In the genomic region with DNA sequence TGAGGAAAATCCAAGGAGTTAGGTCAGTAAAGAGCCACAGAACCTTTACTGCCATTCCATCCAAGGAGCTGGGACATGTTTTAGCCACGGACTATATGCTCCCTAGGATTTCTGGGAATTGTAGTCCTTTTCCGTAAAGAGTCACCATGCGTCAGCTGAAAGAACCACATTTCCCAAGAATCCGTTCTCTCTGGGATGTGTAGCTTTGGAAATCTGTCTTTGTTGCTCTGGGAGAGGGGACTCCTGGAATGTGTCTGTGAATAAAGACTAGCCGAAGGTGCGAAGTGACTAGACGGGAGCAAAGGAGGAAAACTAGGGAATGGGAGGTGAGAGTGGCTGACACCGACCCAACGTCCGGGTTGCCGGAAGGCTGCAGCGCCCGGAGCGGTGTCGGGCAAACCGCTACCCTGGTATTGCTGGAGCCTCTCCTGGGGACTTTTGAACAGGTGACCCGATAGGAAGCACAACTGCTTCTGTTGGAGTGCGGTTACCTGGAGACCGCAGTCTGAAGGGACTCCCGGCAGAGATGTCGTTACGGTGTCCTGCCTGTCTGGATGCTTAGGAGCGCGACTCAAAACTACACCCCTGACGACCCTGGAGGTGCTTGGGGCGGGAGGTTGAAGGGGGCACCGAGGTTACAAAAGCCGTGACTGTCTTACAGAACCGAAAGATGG, we compare ENCODE assay signal across 8 cellular contexts. TPM values are rescaled to one million over a fixed set of nuclear protein-coding genes. Genes with fewer than 3 reads are reported as not detected.
DNase-seq lines count a peak whose midpoint lies in the region; ATAC-seq and TF ChIP-seq lines count a peak whose summit lies in the region.

A gene with protein sequence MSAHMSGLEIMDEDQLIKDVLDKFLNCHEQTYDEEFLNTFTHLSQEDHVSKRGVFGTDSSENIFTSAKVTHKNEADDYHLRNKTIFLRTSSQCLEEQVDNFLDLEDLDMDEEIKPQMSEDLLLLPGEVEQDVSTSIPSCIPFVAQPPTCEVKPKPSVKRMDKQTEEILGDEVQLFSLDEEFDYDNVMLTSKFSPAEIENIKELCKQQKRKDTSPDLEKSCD (plus strand): TSS at position 187 of the 674 bp plus-strand sequence. CDS start 15,602 bp downstream, outside the sequence.

- intact Hi-C loops in Caco-2 (cut with micrococcal nuclease; ENCODE audit: unreplicated experiment), result no loop called here
- intact Hi-C loops in IMR-90 (cut with micrococcal nuclease), result no loop called here
- intact Hi-C loops in PC-9 (cut with micrococcal nuclease; ENCODE audit: unreplicated experiment), result no loop called here
- intact Hi-C loops in head of caudate nucleus (cut with DNase I), result no loop called here
- intact Hi-C loops in vagina (cut with DNase I), result no loop called here

- peak within 1 kb of the TSS; percentile 87 for H3K27ac Mint-ChIP-seq in Caco-2 (ENCODE audit: unreplicated experiment)

- dilution Hi-C loops in IMR-90 (cut with HindIII; ENCODE audit: low sequenced_read_pairs, unreplicated experiment), result no loop called here

- WGBS in IMR-90 (ENCODE audit: extremely low coverage in 2 of 2, insufficient read length in 1 of 2), 2 experiments, result 1% methylated on average over 18 of the region's 29 CpGs; no CpG with 5 or more reads in 1 of the 2 experiments

- no peak within 1 kb of the TSS for H4K91ac ChIP-seq in IMR-90 (ENCODE audit: insufficient read depth, low read depth, low read length)

- peak within 1 kb of the TSS; percentile 99 for H3K4me3 Mint-ChIP-seq in Caco-2 (ENCODE audit: unreplicated experiment)

- no peaks in the 10 kb centered on the region for H3F3A ChIP-seq in PC-9 (ENCODE audit: insufficient read depth, low read depth)

- no peak within 1 kb of the TSS for H3K18ac ChIP-seq in IMR-90 (ENCODE audit: low read depth, low read length)

- H3K27me3 ChIP-seq in Caco-2 (replicated peaks; ENCODE audit: control insufficient read depth, insufficient read depth, low read length) (no peaks in the 10 kb centered on the region), IMR-90 (ENCODE audit: control insufficient read depth, insufficient read depth, low read length) (no peaks in the 10 kb centered on the region; the same call in 1 of the 2 replicates), PC-9 (ENCODE audit: insufficient read depth, low read depth) (peaks cover 15% of the 10 kb centered on the region), adipocyte (replicated peaks; ENCODE audit: control insufficient read depth, insufficient read depth, low read length) (peaks cover 7% of the 10 kb centered on the region), neuron (ENCODE audit: insufficient read depth, low read length) (peaks cover 8% of the 10 kb centered on the region), vagina (no peaks in the 10 kb centered on the region)

- H2BK120ac ChIP-seq in IMR-90 (ENCODE audit: low read depth, low read length), result no peak within 1 kb of the TSS

- no peak within 1 kb of the TSS for H2AK5ac ChIP-seq in IMR-90 (ENCODE audit: low read depth, low read length)

- no peaks in the 10 kb centered on the region for H3K36me3 ChIP-seq in Caco-2 (ENCODE audit: control insufficient read depth, insufficient read depth, low read length)
- H3K36me3 ChIP-seq in IMR-90 (ENCODE audit: control insufficient read depth, insufficient read depth, low read length), result no peaks in the 10 kb centered on the region
- H3K36me3 ChIP-seq in PC-9 (ENCODE audit: low read depth), result no peaks in the 10 kb centered on the region
- no peaks in the 10 kb centered on the region for H3K36me3 ChIP-seq in adipocyte (ENCODE audit: control insufficient read depth, insufficient read depth, low read length, severe bottlenecking)
- H3K36me3 ChIP-seq in neuron (ENCODE audit: insufficient read depth, low read length), result no peaks in the 10 kb centered on the region
- H3K36me3 ChIP-seq in vagina, result no peaks in the 10 kb centered on the region

- no peak for TF ChIP-seq RAD21 in IMR-90 (IDR thresholded peaks at IDR 0.05; ENCODE audit: low read length)

- H2BK5ac ChIP-seq in IMR-90 (ENCODE audit: low read depth, low read length, poor library complexity, severe bottlenecking), result no peak within 1 kb of the TSS

- TF ChIP-seq POLR2A in IMR-90 (IDR thresholded peaks at IDR 0.05; ENCODE audit: low read depth, low read length) (no peak), vagina (IDR thresholded peaks at IDR 0.05) (no peak)

- BruUV-seq in Caco-2 (replicated peaks; lab: Mats Ljungman, UMichigan) (no TSS peak), IMR-90 (replicated peaks; lab: Mats Ljungman, UMichigan) (no TSS peak), PC-9 (replicated peaks; lab: Mats Ljungman, UMichigan) (TSS peak; percentile 79)

- H3K23ac ChIP-seq in IMR-90 (ENCODE audit: low read depth, low read length), result no peak within 1 kb of the TSS

- no peaks in the 10 kb centered on the region for H3K79me2 ChIP-seq in PC-9 (ENCODE audit: low read depth)

- peak; percentile 71 for ATAC-seq in GM21526 (IDR thresholded peaks at IDR 0.05; ENCODE audit: low FRiP score, unreplicated experiment)
- peak; percentile 100 for ATAC-seq in IMR-90 (ENCODE audit: low read depth)

- TF ChIP-seq CTCF in Caco-2 (IDR thresholded peaks at IDR 0.05; ENCODE audit: insufficient read depth in 1 of 2, low read depth in 1 of 2, low read length in 1 of 2, severe bottlenecking in 1 of 2, unreplicated experiment in 1 of 2), result no peak
- TF ChIP-seq CTCF in IMR-90 (conservative IDR thresholded peaks at IDR 0.05; ENCODE audit: low read depth, low read length), result no peak
- no peak for TF ChIP-seq CTCF in PC-9 (conservative IDR thresholded peaks at IDR 0.05)
- TF ChIP-seq CTCF in vagina (IDR thresholded peaks at IDR 0.05), result peak in 1 of 3 experiments; percentile 18

- H2BK15ac ChIP-seq in IMR-90 (ENCODE audit: low read depth, low read length), result no peak within 1 kb of the TSS

- H3K27me3 Mint-ChIP-seq in Caco-2 (ENCODE audit: insufficient read depth, unreplicated experiment), result peaks cover 3% of the 10 kb centered on the region

- H3K9me1 ChIP-seq in IMR-90 (ENCODE audit: insufficient read depth, low read length), result no peaks in the 10 kb centered on the region

- in situ Hi-C loops in IMR-90 (cut with MboI; ENCODE audit: low sequenced_read_pairs), result no loop called here

- no peaks in the 10 kb centered on the region for H3K9me2 ChIP-seq in PC-9 (ENCODE audit: insufficient read depth)

- peak within 1 kb of the TSS; percentile 91 for H3K9ac ChIP-seq in IMR-90 (ENCODE audit: low read depth, low read length)
- peak within 1 kb of the TSS; percentile 88 for H3K9ac ChIP-seq in adipocyte (ENCODE audit: low read length)

- H3K9me3 ChIP-seq in Caco-2, result no peaks in the 10 kb centered on the region; the same call in 1 of the 2 replicates
- H3K9me3 ChIP-seq in IMR-90 (ENCODE audit: control insufficient read depth, insufficient read depth, low read length), result no peaks in the 10 kb centered on the region
- no peaks in the 10 kb centered on the region for H3K9me3 ChIP-seq in PC-9 (ENCODE audit: insufficient read depth, low read depth)
- H3K9me3 ChIP-seq in adipocyte (ENCODE audit: control insufficient read depth, low read length), result no peaks in the 10 kb centered on the region
- no peaks in the 10 kb centered on the region for H3K9me3 ChIP-seq in neuron (ENCODE audit: low read length)
- H3K9me3 ChIP-seq in vagina, result no peaks in the 10 kb centered on the region

- H3K4me2 ChIP-seq in IMR-90 (ENCODE audit: low read depth, low read length), result peak within 1 kb of the TSS; percentile 82
- H3K4me2 ChIP-seq in PC-9, result peak within 1 kb of the TSS; percentile 82

- peak within 1 kb of the TSS; percentile 57 to 91 for H4K8ac ChIP-seq in IMR-90 (ENCODE audit: low read depth in 2 of 2, low read length in 2 of 2)

- H3K56ac ChIP-seq in IMR-90 (ENCODE audit: extremely low read depth, insufficient read depth, low read length), result no peak within 1 kb of the TSS

- peak within 1 kb of the TSS; percentile 61 for H3K27ac ChIP-seq in IMR-90 (ENCODE audit: insufficient read depth, low read length)
- H3K27ac ChIP-seq in PC-9, result no peak within 1 kb of the TSS
- H3K27ac ChIP-seq in vagina, result no peak within 1 kb of the TSS

- H4K20me1 ChIP-seq in IMR-90 (ENCODE audit: insufficient read depth, low read length) (no peaks in the 10 kb centered on the region), PC-9 (ENCODE audit: insufficient read depth) (no peaks in the 10 kb centered on the region)

- POLR2A ChIA-PET in Caco-2 (lab: Charles Lee) (no interaction called here), IMR-90 (lab: Charles Lee; ENCODE audit: unreplicated experiment) (no interaction called here), PC-9 (lab: Charles Lee; ENCODE audit: unreplicated experiment) (interaction anchor here (0.6 to 0.7 kb wide), 3 partner anchors 8 to 30 kb away, joined by 3 to 10 read pairs (median 9); no protein-coding TSS in a partner anchor)

- CTCF ChIA-PET in Caco-2 (lab: Charles Lee) (no interaction called here), IMR-90 (lab: Yijun Ruan, JAX) (interaction anchor here (1.0 kb wide), 1 partner anchor 29 kb away, joined by 3 read pairs; no protein-coding TSS in a partner anchor), PC-9 (lab: Charles Lee) (no interaction called here)

- peaks cover 5% of the 10 kb centered on the region; the same call in 1 of the 2 replicates for H3K4me1 ChIP-seq in Caco-2
- no peaks in the 10 kb centered on the region for H3K4me1 ChIP-seq in IMR-90 (ENCODE audit: control insufficient read depth, insufficient read depth, low read length)
- 0 out of 2 replicates have a peak, but pooled peaks cover 6% of the 10 kb centered on the region for H3K4me1 ChIP-seq in PC-9 (replicated peaks; ENCODE audit: insufficient read depth)
- peaks cover 7% of the 10 kb centered on the region for H3K4me1 ChIP-seq in adipocyte (ENCODE audit: control insufficient read depth, insufficient read depth, low read length)
- H3K4me1 ChIP-seq in neuron (ENCODE audit: insufficient read depth, low read length), result peaks cover 8% of the 10 kb centered on the region
- peaks cover 8% of the 10 kb centered on the region for H3K4me1 ChIP-seq in vagina

- no peaks in the 10 kb centered on the region for H3K9me3 Mint-ChIP-seq in Caco-2 (ENCODE audit: unreplicated experiment)

- DNase-seq in Caco-2, result peak; percentile 67 to 73
- peak; percentile 92 for DNase-seq in IMR-90
- DNase-seq in PC-9, result peak; percentile 64 to 88
- peak; percentile 94 for DNase-seq in adipocyte (ENCODE audit: low read depth)
- DNase-seq in head of caudate nucleus, result peak; percentile 18 to 91 (median 66)
- DNase-seq in vagina (ENCODE audit: extremely low spot score in 2 of 2), result no peak

- H4K5ac ChIP-seq in IMR-90 (ENCODE audit: low read depth, low read length), result peak within 1 kb of the TSS; percentile 99

- H2BK20ac ChIP-seq in IMR-90 (ENCODE audit: low read depth, low read length), result no peak within 1 kb of the TSS

- peak within 1 kb of the TSS; percentile 55; the same call in 1 of the 2 replicates for H3K4ac ChIP-seq in IMR-90 (ENCODE audit: low read depth, low read length)

- H3K14ac ChIP-seq in IMR-90 (replicated peaks; ENCODE audit: low read depth, low read length), result peak within 1 kb of the TSS; percentile 54; the same call in 1 of the 2 replicates

- no peak within 1 kb of the TSS for H2AK9ac ChIP-seq in IMR-90 (replicated peaks; ENCODE audit: low read depth, low read length, poor library complexity)

- H3K4me3 ChIP-seq in Caco-2 (ENCODE audit: low read depth, low read length), result peak within 1 kb of the TSS; percentile 43
- H3K4me3 ChIP-seq in IMR-90 (ENCODE audit: insufficient read depth, low read depth, low read length), result peak within 1 kb of the TSS; percentile 97
- H3K4me3 ChIP-seq in PC-9, result peak within 1 kb of the TSS; percentile 66
- peak within 1 kb of the TSS; percentile 98 for H3K4me3 ChIP-seq in adipocyte (ENCODE audit: low read length)
- H3K4me3 ChIP-seq in neuron (ENCODE audit: low read length), result peak within 1 kb of the TSS; percentile 95
- H3K4me3 ChIP-seq in vagina, result peak within 1 kb of the TSS; percentile 66 to 79

- no peaks in the 10 kb centered on the region for H3K4me1 Mint-ChIP-seq in Caco-2 (ENCODE audit: low read depth, unreplicated experiment)

- no peaks in the 10 kb centered on the region for H3K36me3 Mint-ChIP-seq in Caco-2 (ENCODE audit: insufficient read depth, unreplicated experiment)

- H2AFZ ChIP-seq in IMR-90 (replicated peaks; ENCODE audit: low read length, poor library complexity) (peak within 1 kb of the TSS; percentile 94), PC-9 (peak within 1 kb of the TSS; percentile 91), neuron (ENCODE audit: low read depth, low read length) (peak within 1 kb of the TSS; percentile 93)

- H3K79me1 ChIP-seq in IMR-90 (ENCODE audit: low read depth in 1 of 2, low read length in 2 of 2), result 0 out of 4 replicates have a peak, but pooled peaks cover 0 to 5% of the 10 kb centered on the region in 2 experiments

RNA-seq across cellular contexts. Expression of the gene that starts here (rescaled TPM):
- total RNA-seq in Caco-2 (2022) (8.9 and 10.4 TPM in 2 replicates), IMR-90 (2012; rRNA removed) (15.8 and 34.7 TPM in 2 replicates), PC-9 (2021) (18.9 TPM in 2 replicates), vagina (13.0 TPM)
- polyA plus RNA-seq in IMR-90 (2012; rRNA removed), result 24.1 and 28.5 TPM in 2 replicates
- polyA plus RNA-seq in IMR-90 (2012; cell fraction: cytosol; rRNA removed), result 3.3 and 12.5 TPM in 2 replicates
- polyA plus RNA-seq in IMR-90 (2012; cell fraction: nucleus; rRNA removed; ENCODE audit: low replicate concordance), result 0.29 and 6.1 TPM in 2 replicates

Comparison
In these comparisons a context has a peak if more than half of its experiments do, and no peak if none do; other contexts are left out.
1. DNase-seq: peak in Caco-2 (2 of 2), IMR-90 (single experiment), PC-9 (2 of 2), adipocyte (single experiment) and head of caudate nucleus (42 of 42); none in vagina (0 of 2).
2. H3K4me3 ChIP-seq: peak in every context shown above with its lines; median percentile 98 in adipocyte; 97 in IMR-90; 95 in neuron; 72 in vagina; 66 in PC-9; 43 in Caco-2.
3. Peak in every context shown above with its lines, with median percentiles within 50 percentile points of each other: H2AFZ ChIP-seq.